32 cellular contexts compared by ENCODE assay signal in the genomic region with DNA sequence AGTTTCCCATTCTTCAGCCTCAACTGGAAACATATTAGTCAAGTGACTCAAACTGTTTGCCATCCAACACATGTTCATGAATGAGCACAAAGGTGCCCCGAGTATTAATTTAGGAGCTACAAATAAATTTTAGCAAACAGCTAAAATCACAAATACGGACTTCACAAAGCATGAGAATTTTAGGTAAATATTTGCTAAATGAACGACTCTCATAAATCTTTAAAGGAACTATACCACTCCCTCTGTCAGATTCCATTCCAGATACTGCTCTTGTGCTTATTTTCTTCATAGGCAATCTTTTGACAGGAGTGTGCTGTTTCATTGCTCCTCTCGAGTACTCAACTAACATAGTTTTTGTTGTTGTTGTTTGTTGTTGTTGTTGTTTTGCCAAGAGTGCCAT.
"Had no signal": no experiment of that assay in that cellular context is flagged by ENCODE, and none has a peak within 500 bp of the region (broad histone marks: within the 10 kb centered on the region; RNA-seq: fewer than 3 reads in every experiment).

No MANE protein-coding gene starts in this region.

- DNase-seq: activated CD4-positive, alpha-beta T cell treated with anti-CD3 and anti-CD28 coated beads for 1 hour; activated CD4-positive, alpha-beta T cell treated with anti-CD3 and anti-CD28 coated beads for 4 hours; activated CD4-positive, alpha-beta T cell treated with anti-CD3 and anti-CD28 coated beads, Interleukin-2, amount 10 ng/mL, durations not matched to agents 7 days and 5 days; activated CD4-positive, alpha-beta T cell treated with anti-CD3 and anti-CD28 coated beads, Interleukin-2, amount 50 U/mL, for 4 hours; activated CD8-positive, alpha-beta memory T cell treated with anti-CD3 and anti-CD28 coated beads for 24 hours; activated CD8-positive, alpha-beta T cell treated with anti-CD3 and anti-CD28 coated beads for 36 hours; activated effector memory CD4-positive, alpha-beta T cell treated with Interleukin-2 at 50 U/mL for 16 hours; activated gamma-delta T cell treated with Interleukin-2 at 50 U/mL for 16 hours; activated naive CD4-positive, alpha-beta T cell treated with anti-CD3 and anti-CD28 coated beads, Interleukin-2, amount 50 U/mL, for 16 hours; activated naive CD4-positive, alpha-beta T cell treated with Interleukin-2 at 50 U/mL for 16 hours; activated T-cell treated with anti-CD3 and anti-CD28 coated beads, Interleukin-2, amount 50 U/mL, for 4 hours; amniotic stem cell; aorta; body of pancreas; caudate nucleus; cortex of kidney; dermis blood vessel endothelial cell; effector CD4-positive, alpha-beta T cell; effector memory CD8-positive, alpha-beta T cell; esophagus squamous epithelium; foreskin melanocyte; T-helper 1 cell; T-helper 17 cell; T1000 had no signal

- H3K9me3 Mint-ChIP-seq: activated CD4-positive, alpha-beta T cell treated with anti-CD3 and anti-CD28 coated beads, Interleukin-2, amount 10 ng/mL, durations not matched to agents 7 days and 5 days; activated CD8-positive, alpha-beta T cell treated with anti-CD3 and anti-CD28 coated beads for 36 hours; activated T-cell treated with anti-CD3 and anti-CD28 coated beads, Interleukin-2, amount 50 U/mL, for 4 hours; activated T-helper 17 cell treated with anti-CD3 and anti-CD28 coated beads, Interleukin-2, amount 50 U/mL, for 72 hours; effector memory CD8-positive, alpha-beta T cell; T-helper 2 cell treated with Interferon-gamma antibody and Interleukin-4, amounts not matched to agents 5 μg/mL and 100 μg/mL, for 36 hours had no signal

- H3K4me3 ChIP-seq: body of pancreas, esophagus squamous epithelium, gastroesophageal sphincter had no signal

- H3K27me3 ChIP-seq: body of pancreas, esophagus squamous epithelium, gastroesophageal sphincter had no signal

- H3K9me3 ChIP-seq: body of pancreas, esophagus squamous epithelium, gastroesophageal sphincter had no signal

- FAIRE-seq: colon, endometrium, endothelial cell of umbilical vein had no signal

- H3K4me3 Mint-ChIP-seq: activated CD4-positive, alpha-beta T cell treated with anti-CD3 and anti-CD28 coated beads, Interleukin-2, amount 10 ng/mL, durations not matched to agents 7 days and 5 days; activated CD8-positive, alpha-beta T cell treated with anti-CD3 and anti-CD28 coated beads for 36 hours; activated naive CD8-positive, alpha-beta T cell; activated T-cell treated with anti-CD3 and anti-CD28 coated beads, Interleukin-2, amount 50 U/mL, for 4 hours; activated T-helper 17 cell treated with anti-CD3 and anti-CD28 coated beads, Interleukin-2, amount 50 U/mL, for 72 hours; effector memory CD8-positive, alpha-beta T cell; T-helper 17 cell; T-helper 2 cell treated with Interferon-gamma antibody and Interleukin-4, amounts not matched to agents 5 μg/mL and 100 μg/mL, for 36 hours had no signal

- ATAC-seq: activated CD8-positive, alpha-beta T cell treated with anti-CD3 and anti-CD28 coated beads for 36 hours; activated T-cell treated with anti-CD3 and anti-CD28 coated beads, Interleukin-2, amount 50 U/mL, for 4 hours; activated T-helper 17 cell treated with anti-CD3 and anti-CD28 coated beads, Interleukin-2, amount 50 U/mL, for 72 hours; body of pancreas; effector memory CD8-positive, alpha-beta T cell; gastroesophageal sphincter; T-helper 17 cell had no signal

- H3K36me3 Mint-ChIP-seq: activated naive CD8-positive, alpha-beta T cell had no signal

- H3K36me3 ChIP-seq: gastroesophageal sphincter had no signal

- H3K27ac ChIP-seq: body of pancreas, epithelial cell of prostate, esophagus squamous epithelium, gastroesophageal sphincter had no signal

- H3K4me1 Mint-ChIP-seq: activated CD4-positive, alpha-beta T cell treated with anti-CD3 and anti-CD28 coated beads, Interleukin-2, amount 10 ng/mL, durations not matched to agents 7 days and 5 days; activated T-helper 17 cell treated with anti-CD3 and anti-CD28 coated beads, Interleukin-2, amount 50 U/mL, for 72 hours; T-helper 17 cell had no signal

- H3K4me1 ChIP-seq: body of pancreas, esophagus squamous epithelium, gastroesophageal sphincter had no signal

- H3K27ac Mint-ChIP-seq: activated CD4-positive, alpha-beta T cell treated with anti-CD3 and anti-CD28 coated beads, Interleukin-2, amount 10 ng/mL, durations not matched to agents 7 days and 5 days; activated CD8-positive, alpha-beta T cell treated with anti-CD3 and anti-CD28 coated beads for 36 hours; activated naive CD8-positive, alpha-beta T cell; activated T-helper 17 cell treated with anti-CD3 and anti-CD28 coated beads, Interleukin-2, amount 50 U/mL, for 72 hours; effector memory CD8-positive, alpha-beta T cell; T-helper 17 cell; T-helper 2 cell treated with Interferon-gamma antibody and Interleukin-4, amounts not matched to agents 5 μg/mL and 100 μg/mL, for 36 hours had no signal

- H3K27me3 Mint-ChIP-seq: activated CD4-positive, alpha-beta T cell treated with anti-CD3 and anti-CD28 coated beads, Interleukin-2, amount 10 ng/mL, durations not matched to agents 7 days and 5 days; activated CD8-positive, alpha-beta T cell treated with anti-CD3 and anti-CD28 coated beads for 36 hours; activated naive CD8-positive, alpha-beta T cell; effector memory CD8-positive, alpha-beta T cell had no signal
